Comparison of ENCODE assay signal across 20 cellular contexts in genomic region chr12:116813271-116814041, GRCh38.
DNase-seq lines count a peak whose midpoint lies in the region; ATAC-seq, FAIRE-seq and TF ChIP-seq lines count a peak whose summit lies in the region.
"Had no signal": no experiment of that assay in that cellular context is flagged by ENCODE, and none has a peak within 500 bp of the region (broad histone marks: within the 10 kb centered on the region; RNA-seq: fewer than 3 reads in every experiment).

No MANE protein-coding gene starts in this region.

- H3K4me1 ChIP-seq in astrocyte (ENCODE audit: insufficient read depth, low read length) (peaks cover 3% of the 10 kb centered on the region), sigmoid colon (peaks cover 0 to 5% (median 4%) of the 10 kb centered on the region in 4 donors)
- H3K4me1 ChIP-seq: Caco-2 had no signal

- H3K36me3 Mint-ChIP-seq in astrocyte (ENCODE audit: low read depth, unreplicated experiment) (no peaks in the 10 kb centered on the region), naive B cell (no peaks in the 10 kb centered on the region), chondrocyte (ENCODE audit: low read depth) (no peaks in the 10 kb centered on the region)
- H3K36me3 Mint-ChIP-seq: activated CD4-positive, alpha-beta memory T cell treated with anti-CD3 and anti-CD28 coated beads for 36 hours; activated naive CD8-positive, alpha-beta T cell had no signal

- intact Hi-C loops in sigmoid colon (cut with DNase I), result no loop called here

- TF ChIP-seq EP300 in sigmoid colon (IDR thresholded peaks at IDR 0.05), result no peak

- TF ChIP-seq CTCF in astrocyte (IDR thresholded peaks at IDR 0.05; ENCODE audit: insufficient read depth, low read depth, low read length) (no peak), sigmoid colon (IDR thresholded peaks at IDR 0.05) (no peak), chondrocyte (IDR thresholded peaks at IDR 0.05) (no peak)

- no peak overlapping the region for H3K9ac ChIP-seq in astrocyte (ENCODE audit: low read length)

- H3K27ac Mint-ChIP-seq in astrocyte (ENCODE audit: unreplicated experiment) (no peak overlapping the region), naive B cell (peak overlapping the region in 5 of 6 donors; percentile 47 to 93 (median 90)), chondrocyte (ENCODE audit: unreplicated experiment) (no peak overlapping the region)
- H3K27ac Mint-ChIP-seq: activated CD4-positive, alpha-beta memory T cell treated with anti-CD3 and anti-CD28 coated beads for 36 hours; activated naive CD8-positive, alpha-beta T cell had no signal

- H3K27me3 Mint-ChIP-seq in astrocyte (ENCODE audit: low read depth, unreplicated experiment) (no peaks in the 10 kb centered on the region), naive B cell (no peaks in the 10 kb centered on the region), chondrocyte (ENCODE audit: low read depth) (no peaks in the 10 kb centered on the region)
- H3K27me3 Mint-ChIP-seq: activated CD4-positive, alpha-beta memory T cell treated with anti-CD3 and anti-CD28 coated beads for 36 hours; activated naive CD8-positive, alpha-beta T cell had no signal

- H3K9me3 ChIP-seq in astrocyte (ENCODE audit: insufficient read depth, low read depth, low read length) (no peaks in the 10 kb centered on the region), sigmoid colon (no peaks in the 10 kb centered on the region)
- H3K9me3 ChIP-seq: Caco-2, mucosa of descending colon had no signal

- no peak overlapping the region for H2AFZ ChIP-seq in astrocyte (ENCODE audit: low read depth, low read length)

- H3K4me3 Mint-ChIP-seq in astrocyte (ENCODE audit: unreplicated experiment) (peak overlapping the region; percentile 43), naive B cell (peak overlapping the region in 3 of 8 donors; percentile 31 to 80 (median 50)), chondrocyte (ENCODE audit: unreplicated experiment) (no peak overlapping the region)
- H3K4me3 Mint-ChIP-seq: activated CD4-positive, alpha-beta memory T cell treated with anti-CD3 and anti-CD28 coated beads for 36 hours; activated naive CD8-positive, alpha-beta T cell had no signal

- no peaks in the 10 kb centered on the region for H3K36me3 ChIP-seq in astrocyte (ENCODE audit: insufficient read depth, low read length)
- no peaks in the 10 kb centered on the region for H3K36me3 ChIP-seq in sigmoid colon

- no peak overlapping the region for H3K4me2 ChIP-seq in astrocyte (ENCODE audit: low read length)

- 91 to 92% methylated on average over 7 of the region's 7 CpGs for whole genome bisulfite sequencing in sigmoid colon, 2 donors

- H3K4me1 Mint-ChIP-seq in astrocyte (ENCODE audit: low read depth, unreplicated experiment) (peaks cover 3% of the 10 kb centered on the region), naive B cell (peaks cover 44 to 67% (median 66%) of the 10 kb centered on the region in 3 donors), chondrocyte (ENCODE audit: low read depth) (peaks cover 6% of the 10 kb centered on the region)

- H3K4me3 ChIP-seq in astrocyte (ENCODE audit: insufficient read depth, low read depth, low read length) (no peak overlapping the region), sigmoid colon (no peak overlapping the region)
- H3K4me3 ChIP-seq: mucosa of descending colon had no signal

- no peak for FAIRE-seq in astrocyte (lab: Jason Lieb, UNC)
- no peak for FAIRE-seq in RCC 7860 (lab: Jason Lieb, UNC)
- FAIRE-seq: kidney had no signal

- H3K79me2 ChIP-seq in astrocyte (ENCODE audit: insufficient read depth, low read length), result no peaks in the 10 kb centered on the region

- DNase-seq in EL (peak; percentile 18), NCI-H226 (peak; percentile 51), astrocyte (ENCODE audit: low read depth) (peak; percentile 11), naive B cell (no peak), sigmoid colon (no peak), RCC 7860 (ENCODE audit: low spot score) (no peak), chondrocyte (ENCODE audit: low spot score) (no peak), glomerular visceral epithelial cell (ENCODE audit: extremely low spot score) (no peak)
- DNase-seq: activated CD4-positive, alpha-beta memory T cell treated with anti-CD3 and anti-CD28 coated beads for 36 hours; activated T-cell treated with anti-CD3 and anti-CD28 coated beads, Interleukin-2, amount 50 U/mL, for 48 hours; Caco-2; Karpas-422; kidney; mucosa of descending colon; NCI-H146; NCI-H510A treated with DMSO at 0.1 percent for 48 hours; OCI-M1; stimulated activated CD4-positive, alpha-beta T cell treated with anti-CD3 and anti-CD28 coated beads, Interleukin-2, amount 100 ng/mL, for 24 hours had no signal

- H3K9me3 Mint-ChIP-seq in astrocyte (ENCODE audit: unreplicated experiment) (no peaks in the 10 kb centered on the region), naive B cell (no peaks in the 10 kb centered on the region), chondrocyte (ENCODE audit: low read depth) (no peaks in the 10 kb centered on the region)
- H3K9me3 Mint-ChIP-seq: activated CD4-positive, alpha-beta memory T cell treated with anti-CD3 and anti-CD28 coated beads for 36 hours had no signal

- H3K27me3 ChIP-seq in astrocyte (ENCODE audit: insufficient read depth, low read length) (no peaks in the 10 kb centered on the region), sigmoid colon (no peaks in the 10 kb centered on the region)

- no peak overlapping the region for H3K27ac ChIP-seq in astrocyte (ENCODE audit: low read depth, low read length)
- no peak overlapping the region for H3K27ac ChIP-seq in sigmoid colon
- H3K27ac ChIP-seq: VCaP had no signal

- no peak for TF ChIP-seq POLR2A in sigmoid colon (IDR thresholded peaks at IDR 0.05)

- ATAC-seq in naive B cell (ENCODE audit: low read depth in 2 of 2), result no peak
- ATAC-seq: mucosa of descending colon had no signal

- no peaks in the 10 kb centered on the region for H4K20me1 ChIP-seq in astrocyte (ENCODE audit: insufficient read depth, low read length)

Comparison
In these comparisons a context has a peak if more than half of its experiments do, and no peak if none do; other contexts are left out.
1. DNase-seq: peak in EL (single experiment), NCI-H226 (single experiment) and astrocyte (single experiment); none in naive B cell (single experiment), sigmoid colon (single experiment), RCC 7860 (single experiment), chondrocyte (single experiment) and glomerular visceral epithelial cell (single experiment).
2. H3K27ac Mint-ChIP-seq: peak in naive B cell (5 of 6); none in astrocyte (single experiment) and chondrocyte (single experiment).